17 cellular contexts compared by ENCODE assay signal in the genomic region with DNA sequence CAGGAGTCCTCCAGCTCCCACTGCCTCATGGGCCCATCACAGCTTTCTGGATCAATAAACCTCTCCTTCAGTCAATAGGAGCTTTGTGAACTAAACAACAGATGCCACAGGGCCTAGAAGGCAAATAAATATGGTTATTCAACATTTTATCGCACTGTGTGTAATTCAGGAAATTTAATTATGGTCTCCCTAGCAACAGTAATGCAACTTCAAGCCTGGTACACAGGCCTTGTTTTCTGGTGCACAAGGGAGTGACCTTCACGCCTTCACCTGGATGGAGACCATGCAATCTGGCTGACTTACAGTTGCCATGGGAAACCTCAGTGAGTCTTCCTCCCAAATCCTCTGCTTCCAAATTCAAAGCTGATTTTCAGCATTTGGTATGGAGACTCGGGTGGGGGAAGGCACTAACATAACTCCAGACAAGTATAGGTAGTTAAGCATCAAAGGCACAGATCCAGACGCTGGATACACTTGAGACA.
DNase-seq lines count a peak whose midpoint lies in the region; ATAC-seq and TF ChIP-seq lines count a peak whose summit lies in the region.
"Had no signal": no experiment of that assay in that cellular context is flagged by ENCODE, and none has a peak within 500 bp of the region (broad histone marks: within the 10 kb centered on the region; RNA-seq: fewer than 3 reads in every experiment).

No MANE protein-coding gene starts in this region.

- no peak overlapping the region for H3K4me3 ChIP-seq in esophagus muscularis mucosa
- H3K4me3 ChIP-seq in gastrocnemius medialis: no peak overlapping the region
- H3K4me3 ChIP-seq in colonic mucosa: no peak overlapping the region
- H3K4me3 ChIP-seq: dorsolateral prefrontal cortex, Peyer's patch, sigmoid colon had no signal

- no peaks in the 10 kb centered on the region for H3K9me3 ChIP-seq in esophagus muscularis mucosa
- H3K9me3 ChIP-seq in gastrocnemius medialis: no peaks in the 10 kb centered on the region
- H3K9me3 ChIP-seq in colonic mucosa: no peaks in the 10 kb centered on the region
- H3K9me3 ChIP-seq: Peyer's patch, sigmoid colon had no signal

- H3K27me3 ChIP-seq in esophagus muscularis mucosa (no peaks in the 10 kb centered on the region), gastrocnemius medialis (no peaks in the 10 kb centered on the region), colonic mucosa (no peaks in the 10 kb centered on the region)
- H3K27me3 ChIP-seq: Peyer's patch, sigmoid colon had no signal

- intact Hi-C loops in esophagus muscularis mucosa (cut with DNase I) (no loop called here), gastrocnemius medialis (cut with DNase I; ENCODE audit: low total_unique reads) (no loop called here), colonic mucosa (cut with DNase I) (no loop called here)

- no peak for ATAC-seq in gastrocnemius medialis
- ATAC-seq: activated CD4-positive, alpha-beta T cell treated with anti-CD3 and anti-CD28 coated beads for 36 hours; activated naive CD8-positive, alpha-beta T cell treated with anti-CD3 and anti-CD28 coated beads, Interleukin-2, amount 50 U/mL, for 24 hours had no signal

- DNase-seq in NCI-H1092 treated with DMSO at 0.1 percent for 48 hours (lab: John Stamatoyannopoulos, UW) (peak; percentile 39), NCI-H1092 (lab: John Stamatoyannopoulos, UW) (no peak), NCI-H1694 treated with DMSO at 0.1 percent for 48 hours (lab: John Stamatoyannopoulos, UW) (peak; percentile 46), esophagus muscularis mucosa (ENCODE audit: extremely low spot score) (peak; percentile 53), gastrocnemius medialis (no peak), colonic mucosa (no peak), NCI-H1436 (lab: John Stamatoyannopoulos, UW) (no peak)
- no peak for DNase-seq in activated CD4-positive, alpha-beta T cell treated with anti-CD3 and anti-CD28 coated beads, Interleukin-2, amount 50 U/mL, for 4 hours
- DNase-seq: activated CD4-positive, alpha-beta T cell treated with anti-CD3 and anti-CD28 coated beads for 36 hours; activated naive CD8-positive, alpha-beta T cell treated with anti-CD3 and anti-CD28 coated beads, Interleukin-2, amount 50 U/mL, for 24 hours; Calu3; dorsolateral prefrontal cortex; GOT3; Peyer's patch; sigmoid colon; stimulated activated naive CD4-positive, alpha-beta T cell treated with Interleukin-2 at 50 U/mL for 16 hours had no signal

- H3K36me3 ChIP-seq in esophagus muscularis mucosa (no peaks in the 10 kb centered on the region), gastrocnemius medialis (no peaks in the 10 kb centered on the region), colonic mucosa (no peaks in the 10 kb centered on the region)
- H3K36me3 ChIP-seq: Peyer's patch, sigmoid colon had no signal

- H3K4me1 ChIP-seq in esophagus muscularis mucosa (peaks cover 13 to 65% (median 54%) of the 10 kb centered on the region in 4 donors), gastrocnemius medialis (peaks cover 30 to 45% of the 10 kb centered on the region in 2 donors), colonic mucosa (no peaks in the 10 kb centered on the region)
- H3K4me1 ChIP-seq: Peyer's patch had no signal

- 89% methylated on average over 4 of the region's 4 CpGs for WGBS in esophagus muscularis mucosa

- TF ChIP-seq CTCF in esophagus muscularis mucosa (IDR thresholded peaks at IDR 0.05) (no peak), gastrocnemius medialis (IDR thresholded peaks at IDR 0.05 in 4 of 5, conservative IDR thresholded peaks at IDR 0.05 in 1 of 5) (no peak), colonic mucosa (IDR thresholded peaks at IDR 0.05) (no peak)

- in situ Hi-C loops in gastrocnemius medialis (cut with MboI; ENCODE audit: low sequenced_read_pairs in 4 of 4): loop anchor here in 1 of 4 donors (5.0 kb wide), 2 partner anchors 98 to 173 kb away; no protein-coding TSS in a partner anchor

- peak overlapping the region; percentile 68 to 79 (median 72) for H3K27ac ChIP-seq in esophagus muscularis mucosa (replicated peaks in 1 of 4)
- H3K27ac ChIP-seq in gastrocnemius medialis: peak overlapping the region in 3 of 4 donors; percentile 59 to 90 (median 74)
- H3K27ac ChIP-seq in colonic mucosa: no peak overlapping the region
- H3K27ac ChIP-seq: dorsolateral prefrontal cortex, epithelial cell of prostate had no signal

- TF ChIP-seq EP300 in esophagus muscularis mucosa (IDR thresholded peaks at IDR 0.05): no peak

- no peak for TF ChIP-seq POLR2A in esophagus muscularis mucosa (IDR thresholded peaks at IDR 0.05; ENCODE audit: low read depth)
- TF ChIP-seq POLR2A in gastrocnemius medialis (IDR thresholded peaks at IDR 0.05): no peak

- H3K9ac ChIP-seq in colonic mucosa (ENCODE audit: low read depth in 2 of 2, low read length in 2 of 2): no peak overlapping the region

Comparison
In these comparisons a context has a peak if more than half of its experiments do, and no peak if none do; other contexts are left out.
1. DNase-seq: peak in NCI-H1092 treated with DMSO at 0.1 percent for 48 hours (single experiment), NCI-H1694 treated with DMSO at 0.1 percent for 48 hours (single experiment) and esophagus muscularis mucosa (single experiment); none in NCI-H1092 (single experiment), gastrocnemius medialis (0 of 2), activated CD4-positive, alpha-beta T cell treated with anti-CD3 and anti-CD28 coated beads, Interleukin-2, amount 50 U/mL, for 4 hours (0 of 2), colonic mucosa (single experiment) and NCI-H1436 (single experiment).